Comparison of ENCODE assay signal across 8 cellular contexts in the genomic region with DNA sequence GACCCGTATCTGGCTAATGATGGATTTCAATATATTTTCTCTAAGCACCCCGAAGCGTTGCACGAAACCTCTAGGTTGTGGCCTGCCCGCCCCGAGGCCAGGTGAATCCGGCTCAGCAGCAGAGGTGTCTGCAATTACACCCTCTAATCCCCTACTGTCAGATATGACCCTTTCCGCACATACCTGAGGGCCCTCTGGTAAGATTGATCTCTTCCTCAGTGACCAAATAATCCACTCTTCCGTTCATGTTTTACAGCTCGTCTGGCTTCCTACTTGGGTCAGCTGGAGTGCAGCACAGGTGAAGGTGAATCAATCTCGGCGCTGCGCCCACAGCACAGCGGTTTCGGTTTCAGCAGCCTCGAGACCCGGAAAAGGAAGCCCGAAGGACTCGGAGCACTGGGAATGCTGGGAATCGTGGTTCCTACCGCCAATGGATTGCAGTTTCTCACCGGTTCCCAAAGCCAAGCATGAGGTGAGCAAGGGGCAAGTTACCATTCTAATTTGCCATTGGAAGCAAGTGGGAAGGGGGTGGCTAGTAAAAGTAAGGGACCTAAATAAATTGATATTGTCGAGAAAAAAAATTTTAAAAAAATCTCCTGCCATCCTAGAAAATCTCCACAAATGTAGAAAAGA. TPM values are rescaled to one million over a fixed set of nuclear protein-coding genes. Genes with fewer than 3 reads are reported as not detected.
DNase-seq lines count a peak whose midpoint lies in the region; ATAC-seq and TF ChIP-seq lines count a peak whose summit lies in the region.

A gene with protein sequence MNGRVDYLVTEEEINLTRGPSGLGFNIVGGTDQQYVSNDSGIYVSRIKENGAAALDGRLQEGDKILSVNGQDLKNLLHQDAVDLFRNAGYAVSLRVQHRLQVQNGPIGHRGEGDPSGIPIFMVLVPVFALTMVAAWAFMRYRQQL (minus strand): TSS at position 374 of the 633 bp plus-strand sequence. CDS start 127 bp downstream, at position 247.

- no peak for TF ChIP-seq CTCF in right lobe of liver (IDR thresholded peaks at IDR 0.05)

- no peaks in the 10 kb centered on the region for H3K9me3 ChIP-seq in right lobe of liver

- intact Hi-C loops in right lobe of liver (cut with DNase I) = no loop called here

- H3K36me3 ChIP-seq in right lobe of liver = no peaks in the 10 kb centered on the region

- peaks cover 0 to 7% (median 2%) of the 10 kb centered on the region in 4 donors for H3K4me1 ChIP-seq in right lobe of liver

- no peaks in the 10 kb centered on the region for H3K27me3 ChIP-seq in right lobe of liver

- DNase-seq in Caki2 (ENCODE audit: low read depth) (peak; percentile 61), HCEC 1CT (peak; percentile 77), NCI-H226 (peak; percentile 76), ecto neural progenitor cell (ENCODE audit: low spot score) (peak; percentile 72), right lobe of liver (peak; percentile 86 to 94 (median 91))
- peak; percentile 53 for DNase-seq in activated CD4-positive, alpha-beta T cell treated with anti-CD3 and anti-CD28 coated beads, Interleukin-2, amount 50 U/mL, for 4 hours
- peak; percentile 31 to 41 for DNase-seq in stimulated activated CD4-positive, alpha-beta T cell treated with anti-CD3 and anti-CD28 coated beads, Interleukin-2, amount 100 ng/mL, for 48 hours

- H3K4me3 ChIP-seq in right lobe of liver = peak within 1 kb of the TSS; percentile 53 to 73 (median 63)

- TF ChIP-seq POLR2A in right lobe of liver (IDR thresholded peaks at IDR 0.05) = peak; percentile 38

- H3K27ac ChIP-seq in right lobe of liver = peak within 1 kb of the TSS; percentile 58 to 77 (median 63)

- in situ Hi-C loops in Caki2 (cut with HindIII; ENCODE audit: low pct_unique_long_range_greater_than_20kb, low sequenced_read_pairs) = no loop called here

- under 1% methylated on average over 21 of the region's 23 CpGs for WGBS in right lobe of liver (ENCODE audit: insufficient coverage, low coverage, low lambda C conversion rate, missing lambda C conversion rate)

- ATAC-seq in right lobe of liver (peak; percentile 99 to 100 (median 100)), HG03565 (IDR thresholded peaks at IDR 0.05; ENCODE audit: unreplicated experiment) (no peak)

RNA-seq across cellular contexts. Expression of the gene that starts here (rescaled TPM):
- total RNA-seq in Caki2 (2014; rRNA removed; shearing (Covaris generic); ENCODE audit: low replicate concordance) = 8.0 and 22.4 TPM in 2 replicates
- total RNA-seq in right lobe of liver = 10 to 100 TPM; 15.9 to 26.9 (median 21.1) TPM

Comparison
In these comparisons a context has a peak if more than half of its experiments do, and no peak if none do; other contexts are left out.
1. DNase-seq: peak in every context shown above with its lines; median percentile 91 in right lobe of liver; 77 in HCEC 1CT; 76 in NCI-H226; 72 in ecto neural progenitor cell; 61 in Caki2; 53 in activated CD4-positive, alpha-beta T cell treated with anti-CD3 and anti-CD28 coated beads, Interleukin-2, amount 50 U/mL, for 4 hours; 36 in stimulated activated CD4-positive, alpha-beta T cell treated with anti-CD3 and anti-CD28 coated beads, Interleukin-2, amount 100 ng/mL, for 48 hours.